In genomic region chr7:24763303-24763901, GRCh38 we compare ENCODE assay signal across 22 cellular contexts. TPM values are rescaled to one million over a fixed set of nuclear protein-coding genes. Genes with fewer than 3 reads are reported as not detected.
DNase-seq lines count a peak whose midpoint lies in the region; ATAC-seq, FAIRE-seq and TF ChIP-seq lines count a peak whose summit lies in the region.
"Had no signal": no experiment of that assay in that cellular context is flagged by ENCODE, and none has a peak within 500 bp of the region (broad histone marks: within the 10 kb centered on the region; RNA-seq: fewer than 3 reads in every experiment).

No MANE protein-coding gene starts in this region.

- no peaks in the 10 kb centered on the region for H3K9me1 ChIP-seq in K562 (ENCODE audit: control insufficient read depth, insufficient read depth, low read length)

- peaks cover 40% of the 10 kb centered on the region for H3K27me3 Mint-ChIP-seq in stimulated activated memory B cell treated with anti-CD40 and anti-IgM and Interleukin-4, amounts not matched to agents 10 μg/mL and 1 μg/mL and 100 μg/mL, for 72 hours

- DNase-seq in GM19239 (ENCODE audit: insufficient read length, low spot score), result no peak
- peak; percentile 46 for DNase-seq in NCI-H226
- DNase-seq in K562 (ENCODE audit: extremely low read depth in 1 of 4, low spot score in 3 of 4), result peak in 1 of 4 experiments; percentile 59
- no peak for DNase-seq in psoas muscle
- DNase-seq in HK-2 (ENCODE audit: unreplicated experiment), result no peak
- DNase-seq in activated CD4-positive, alpha-beta T cell treated with anti-CD3 and anti-CD28 coated beads, Interleukin-2, amount 50 U/mL, for 1 hour, result no peak
- DNase-seq: ACHN; AML-193; C1 segment of cervical spinal cord; Calu3; CD8-positive, alpha-beta memory T cell; DMS153; H7; NCI-H187; NCI-H69; NK-92 treated with Interleukin-12 subunit alpha and Interleukin-12 subunit beta, amount 100 ng/mL, for 24 hours; SIG-M5; SK-N-SH had no signal

- TF ChIP-seq POLR2A in K562 (conservative IDR thresholded peaks at IDR 0.05), result no peak

- H3K79me2 ChIP-seq in K562 (ENCODE audit: control insufficient read depth, insufficient read depth, low read length), result no peaks in the 10 kb centered on the region

- CTCF ChIA-PET in K562 (lab: Yijun Ruan, JAX; ENCODE audit: low intra/inter-chr PET ratio), result no interaction called here

- H3K27ac Mint-ChIP-seq in stimulated activated memory B cell treated with anti-CD40 and anti-IgM and Interleukin-4, amounts not matched to agents 10 μg/mL and 1 μg/mL and 100 μg/mL, for 72 hours, result no peak overlapping the region
- H3K27ac Mint-ChIP-seq: CD8-positive, alpha-beta memory T cell had no signal

- H3K4me1 ChIP-seq in K562 (replicated peaks in 1 of 2; ENCODE audit: control insufficient read depth in 2 of 2, insufficient read depth in 2 of 2, low read length in 2 of 2), result peaks cover 3 to 23% of the 10 kb centered on the region in 2 experiments; a peak in 4 of 5 replicates
- peaks cover 13% of the 10 kb centered on the region for H3K4me1 ChIP-seq in psoas muscle

- no peaks in the 10 kb centered on the region for H3K36me3 Mint-ChIP-seq in stimulated activated memory B cell treated with anti-CD40 and anti-IgM and Interleukin-4, amounts not matched to agents 10 μg/mL and 1 μg/mL and 100 μg/mL, for 72 hours

- no peak; a peak in 1 of 4 replicates for TF ChIP-seq RAD21 in K562 (CRISPR knock-in tag; conservative IDR thresholded peaks at IDR 0.05 in 1 of 2, IDR thresholded peaks at IDR 0.05 in 1 of 2)

- H3K27ac ChIP-seq in K562 (ENCODE audit: extremely low read depth, low read depth, low read length) (peak overlapping the region; percentile 22; the same call in 1 of the 3 replicates), psoas muscle (peak overlapping the region; percentile 54)
- H3K27ac ChIP-seq: KMS-11 had no signal

- BruUV-seq in K562 (replicated peaks; lab: Mats Ljungman, UMichigan), result no TSS peak

- POLR2A ChIA-PET in K562 (lab: Yijun Ruan, JAX), result interaction anchor here (0.8 to 3.7 kb wide), 4 partner anchors 9 to 309 kb away, joined by 3 to 20 read pairs (median 4); no protein-coding TSS in a partner anchor

- TF ChIP-seq CTCF in K562 (IDR thresholded peaks at IDR 0.05 in 2 of 3, conservative IDR thresholded peaks at IDR 0.05 in 1 of 3; ENCODE audit: insufficient read depth in 2 of 3, low read depth in 1 of 3, low read length in 3 of 3) (no peak), psoas muscle (IDR thresholded peaks at IDR 0.05) (no peak)

- peak; percentile 88 for TF ChIP-seq EP300 in K562 (IDR thresholded peaks at IDR 0.05; ENCODE audit: low read length)

- H3K27me3 ChIP-seq in K562 (ENCODE audit: control insufficient read depth in 2 of 2, insufficient read depth in 2 of 2, low read length in 2 of 2), result peaks cover 0 to 5% of the 10 kb centered on the region in 2 experiments; a peak in 2 of 5 replicates
- H3K27me3 ChIP-seq in psoas muscle (ENCODE audit: insufficient read depth in 3 of 3, low read length in 2 of 3), result no peaks in the 10 kb centered on the region

- H3K4me3 ChIP-seq in K562 (no peak overlapping the region), psoas muscle (no peak overlapping the region)

- peak; percentile 81 for FAIRE-seq in GM19239 (lab: Jason Lieb, UNC)
- peak; percentile 37 for FAIRE-seq in K562 (lab: Jason Lieb, UNC)

- no peaks in the 10 kb centered on the region for H3K9me3 ChIP-seq in K562 (replicated peaks; ENCODE audit: control insufficient read depth, insufficient read depth, low read depth, low read length)
- no peaks in the 10 kb centered on the region for H3K9me3 ChIP-seq in psoas muscle
- H3K9me3 ChIP-seq: SK-N-SH had no signal

- H2AFZ ChIP-seq in K562 (ENCODE audit: low read depth, low read length), result no peak overlapping the region

- peak overlapping the region; percentile 66 for H3K4me2 ChIP-seq in K562 (ENCODE audit: insufficient read depth, low read length)
- H3K4me2 ChIP-seq: KMS-11, SK-N-SH had no signal

- in situ Hi-C loops in K562 (cut with MboI), result no loop called here

- 5% methylated on average over 5 of the region's 5 CpGs for whole genome bisulfite sequencing in K562 (ENCODE audit: insufficient coverage, low coverage, missing lambda C conversion rate)
- 32 to 54% (median 41%) methylated on average over 5 of the region's 5 CpGs for WGBS in psoas muscle, 3 donors

- H3K9ac ChIP-seq in K562 (ENCODE audit: insufficient read depth in 1 of 2, low read depth in 2 of 2, low read length in 2 of 2), result peak overlapping the region in 1 of 2 experiments; percentile 14; a peak in 1 of 4 replicates
- H3K9ac ChIP-seq: KMS-11, SK-N-SH had no signal

- no peaks in the 10 kb centered on the region for H3K36me3 ChIP-seq in K562 (ENCODE audit: control insufficient read depth, insufficient read depth, low read length)
- no peaks in the 10 kb centered on the region for H3K36me3 ChIP-seq in psoas muscle (ENCODE audit: insufficient read depth in 1 of 2, low read depth in 1 of 2)

- no peak overlapping the region for H3K4me3 Mint-ChIP-seq in stimulated activated memory B cell treated with anti-CD40 and anti-IgM and Interleukin-4, amounts not matched to agents 10 μg/mL and 1 μg/mL and 100 μg/mL, for 72 hours

- ATAC-seq in K562, result peak; percentile 94
- ATAC-seq in psoas muscle, result peak in 3 of 4 donors; percentile 47 to 66 (median 51)
- no peak for ATAC-seq in HG03520 (IDR thresholded peaks at IDR 0.05; ENCODE audit: unreplicated experiment)
- ATAC-seq in stimulated activated memory B cell treated with anti-CD40 and anti-IgM and Interleukin-4, amounts not matched to agents 10 μg/mL and 1 μg/mL and 100 μg/mL, for 72 hours, result no peak
- ATAC-seq: Panc1 had no signal

- no peaks in the 10 kb centered on the region for H4K20me1 ChIP-seq in K562 (replicated peaks; ENCODE audit: control insufficient read depth, insufficient read depth, low read length)

- intact Hi-C loops in K562 (cut with micrococcal nuclease), result loop anchor here (2.0 kb wide), 1 partner anchor 15 kb away; no protein-coding TSS in a partner anchor
- intact Hi-C loops in psoas muscle (cut with DNase I), result no loop called here

- H3K9me3 Mint-ChIP-seq in stimulated activated memory B cell treated with anti-CD40 and anti-IgM and Interleukin-4, amounts not matched to agents 10 μg/mL and 1 μg/mL and 100 μg/mL, for 72 hours, result no peaks in the 10 kb centered on the region

- no peaks in the 10 kb centered on the region for H3K4me1 Mint-ChIP-seq in stimulated activated memory B cell treated with anti-CD40 and anti-IgM and Interleukin-4, amounts not matched to agents 10 μg/mL and 1 μg/mL and 100 μg/mL, for 72 hours
- H3K4me1 Mint-ChIP-seq: CD8-positive, alpha-beta memory T cell had no signal

TF ChIP-seq in K562, 482 proteins besides CTCF, POLR2A, EP300 and RAD21 (continues in another document):
- TF ChIP-seq CEBPZ (IDR thresholded peaks at IDR 0.05; ENCODE audit: borderline replicate concordance, low read depth, low read length) (no peak), MAZ (CRISPR knock-in tag; conservative IDR thresholded peaks at IDR 0.05 in 1 of 2, IDR thresholded peaks at IDR 0.05 in 1 of 2) (peak; percentile 52 to 55; a peak in 1 of 4 replicates)

RNA-seq across cellular contexts. Expression of gene GSDME, which starts 6.1 kb away (rescaled TPM):
- 5.0 and 5.6 TPM in 2 replicates for total RNA-seq in K562 (2011; cell fraction: chromatin; rRNA removed; ENCODE audit: low replicate concordance)
- total RNA-seq in K562 (2011; cell fraction: nucleolus; rRNA removed), result 2.1 and 2.7 TPM in 2 replicates
- 3.8 and 4.4 TPM in 2 replicates for total RNA-seq in K562 (2011; cell fraction: nucleoplasm; rRNA removed)
- total RNA-seq in K562 (2014; rRNA removed) (1.2 and 1.3 TPM in 2 replicates), K562 (2014; rRNA removed; fragmentation: Illumina TruSeq; extraction: Trizol) (0.55 and 0.61 TPM in 2 replicates), K562 (2015; rRNA removed; fragmentation: Illumina TruSeq; extraction: Trizol) (0.45 and 0.62 TPM in 2 replicates), K562 (2021) (0.67 and 1.1 TPM in 2 replicates), psoas muscle (10 to 100 TPM; 10.9 to 32.1 (median 16.0) TPM)
- polyA plus RNA-seq in K562 (2011; rRNA removed) (1.9 and 16.7 TPM in 2 replicates), K562 (2014; fragmentation: Illumina TruSeq; extraction: Trizol) (0.42 and 0.84 TPM in 2 replicates), K562 (2014; fragmentation: Nextera tagmentation; extraction: Ambion mirVana) (under 1 TPM; 0.37 to 0.43 TPM), K562 (2014; rRNA removed) (1.3 and 2.1 TPM in 2 replicates), psoas muscle (10 to 100 TPM in 1 of 3 donors, 1 to 10 TPM in 2; 4.9 to 30.7 (median 8.3) TPM)
- 0.70 and 11.1 TPM in 2 replicates for polyA plus RNA-seq in K562 (2011; cell fraction: cytosol; rRNA removed)
- polyA plus RNA-seq in K562 (2011; cell fraction: nucleus; rRNA removed), result 3.9 and 38.2 TPM in 2 replicates
- polyA plus RNA-seq in K562 (2012), result 3.9 and 12.2 TPM in 2 replicates
- polyA minus RNA-seq in K562 (2011; rRNA and poly(A)+ RNA removed), result 2.2 and 24.2 TPM in 2 replicates
- polyA minus RNA-seq in K562 (2011; cell fraction: cytosol; rRNA and poly(A)+ RNA removed), result 0.95 and 7.7 TPM in 2 replicates
- 1.3 and 25.1 TPM in 2 replicates for polyA minus RNA-seq in K562 (2011; cell fraction: nucleus; rRNA and poly(A)+ RNA removed)

Comparison
In these comparisons a context has a peak if more than half of its experiments do, and no peak if none do; other contexts are left out.
1. ATAC-seq: peak in K562 (single experiment) and psoas muscle (3 of 4); none in HG03520 (single experiment) and stimulated activated memory B cell treated with anti-CD40 and anti-IgM and Interleukin-4, amounts not matched to agents 10 μg/mL and 1 μg/mL and 100 μg/mL, for 72 hours (single experiment).